Comparison of ENCODE assay signal across 9 cellular contexts in genomic region chr11:12746593-12747097, GRCh38.
A peak's percentile ranks its signal among the peaks of the same experiment; 100 is the strongest.
DNase-seq lines count a peak whose midpoint lies in the region; ATAC-seq and TF ChIP-seq lines count a peak whose summit lies in the region.
"Had no signal": no experiment of that assay in that cellular context is flagged by ENCODE, and none has a peak within 500 bp of the region (broad histone marks: within the 10 kb centered on the region; RNA-seq: fewer than 3 reads in every experiment).

No MANE protein-coding gene starts in this region.

- POLR2A ChIA-PET in HCT116 (lab: Charles Lee) = interaction anchor here (1.0 to 1.5 kb wide), 3 partner anchors 13 to 54 kb away, joined by 3 to 5 read pairs (median 4); no protein-coding TSS in a partner anchor

- H2BK12ac ChIP-seq in trophoblast cell (ENCODE audit: low read length) = no peak overlapping the region

- intact Hi-C loops in HCT116 (cut with micrococcal nuclease) = no loop called here

- ATAC-seq in HCT116 = peak; percentile 91
- ATAC-seq in activated CD8-positive, alpha-beta memory T cell treated with anti-CD3 and anti-CD28 coated beads, Interleukin-2, amount 10 ng/mL, durations not matched to agents 7 days and 5 days = no peak
- ATAC-seq in GM19023 (IDR thresholded peaks at IDR 0.05; ENCODE audit: unreplicated experiment) = no peak

- H3K4me3 ChIP-seq in HCT116 (replicated peaks in 1 of 2; ENCODE audit: low read depth in 1 of 2, low read length in 2 of 2) (0 out of 4 replicates have a peak overlapping the region, but pooled peaks of 1 of the 2 experiments have one; percentile 3), epithelial cell of esophagus (ENCODE audit: low read length) (no peak overlapping the region), trophoblast cell (ENCODE audit: low read depth, low read length) (no peak overlapping the region)
- H3K4me3 ChIP-seq: ascending aorta had no signal

- H3K4me3 Mint-ChIP-seq in activated CD8-positive, alpha-beta memory T cell treated with anti-CD3 and anti-CD28 coated beads, Interleukin-2, amount 10 ng/mL, durations not matched to agents 7 days and 5 days = no peak overlapping the region

- H2AK5ac ChIP-seq in trophoblast cell (ENCODE audit: low read length) = no peak overlapping the region

- H4K91ac ChIP-seq in trophoblast cell (ENCODE audit: low read depth, low read length) = no peak overlapping the region

- H3K18ac ChIP-seq in trophoblast cell (ENCODE audit: low read length) = no peak overlapping the region

- H2AFZ ChIP-seq in HCT116 (ENCODE audit: low read depth, low read length, poor library complexity, severe bottlenecking) (no peak overlapping the region), trophoblast cell (ENCODE audit: insufficient read depth, low read length, poor library complexity) (peak overlapping the region; percentile 67)

- peaks cover 26% of the 10 kb centered on the region for H3K27me3 Mint-ChIP-seq in activated CD8-positive, alpha-beta memory T cell treated with anti-CD3 and anti-CD28 coated beads, Interleukin-2, amount 10 ng/mL, durations not matched to agents 7 days and 5 days

- H4K8ac ChIP-seq in trophoblast cell (ENCODE audit: low read depth, low read length) = no peak overlapping the region

- WGBS in trophoblast cell (ENCODE audit: extremely low coverage, insufficient coverage, insufficient read length) = no CpG with 5 or more reads among the region's 6 CpGs

- H3K9ac ChIP-seq in HCT116 (ENCODE audit: low read length) (peak overlapping the region; percentile 28), trophoblast cell (ENCODE audit: low read length) (no peak overlapping the region)

- H3K4me1 Mint-ChIP-seq in activated CD8-positive, alpha-beta memory T cell treated with anti-CD3 and anti-CD28 coated beads, Interleukin-2, amount 10 ng/mL, durations not matched to agents 7 days and 5 days = no peaks in the 10 kb centered on the region

- RAD21 ChIA-PET in HCT116 (lab: Charles Lee; ENCODE audit: low non-redundant PET in 1 of 2, low total read pairs in 2 of 2, uncharacterized antibody in 2 of 2, unreplicated experiment in 2 of 2) = interaction anchor here (0.9 to 1.2 kb wide), 3 partner anchors 56 to 142 kb away, joined by 3 to 4 read pairs (median 3); no protein-coding TSS in a partner anchor

- H3K4me2 ChIP-seq in HCT116 (ENCODE audit: low read length) (peak overlapping the region; percentile 68), trophoblast cell (ENCODE audit: low read length) (no peak overlapping the region)

- H3K4me1 ChIP-seq in HCT116 (ENCODE audit: control insufficient read depth in 1 of 2, insufficient read depth in 2 of 2, low read length in 2 of 2) = peaks cover 50 to 57% of the 10 kb centered on the region in 2 experiments
- H3K4me1 ChIP-seq in trophoblast cell (ENCODE audit: control insufficient read depth in 1 of 2, insufficient read depth in 2 of 2, low read length in 2 of 2) = peaks cover 19 to 23% of the 10 kb centered on the region in 2 experiments

- H3K9me3 Mint-ChIP-seq in activated CD8-positive, alpha-beta memory T cell treated with anti-CD3 and anti-CD28 coated beads, Interleukin-2, amount 10 ng/mL, durations not matched to agents 7 days and 5 days (ENCODE audit: low read depth) = no peaks in the 10 kb centered on the region

- H3K4ac ChIP-seq in trophoblast cell (ENCODE audit: low read depth, low read length) = peak overlapping the region; percentile 77

- H3K36me3 ChIP-seq in HCT116 (ENCODE audit: control insufficient read depth in 1 of 2, insufficient read depth in 2 of 2, low read length in 2 of 2) (no peaks in the 10 kb centered on the region), trophoblast cell (ENCODE audit: control insufficient read depth in 1 of 2, insufficient read depth in 2 of 2, low read length in 2 of 2) (peaks cover 0 to 2% of the 10 kb centered on the region in 2 experiments)
- H3K36me3 ChIP-seq: ascending aorta had no signal

- H3K14ac ChIP-seq in trophoblast cell (ENCODE audit: low read length) = no peak overlapping the region

- H3K79me2 ChIP-seq in HCT116 (ENCODE audit: insufficient read depth, low read length) = peaks cover 93% of the 10 kb centered on the region
- H3K79me2 ChIP-seq in trophoblast cell (ENCODE audit: control insufficient read depth, insufficient read depth, low read length, poor library complexity) = peaks cover 40% of the 10 kb centered on the region

- no peak overlapping the region for H3K23ac ChIP-seq in trophoblast cell (ENCODE audit: low read length)

- H3K27me3 ChIP-seq in HCT116 (ENCODE audit: insufficient read depth, low read length) (no peaks in the 10 kb centered on the region), trophoblast cell (ENCODE audit: insufficient read depth, low read length) (no peaks in the 10 kb centered on the region)
- H3K27me3 ChIP-seq: ascending aorta had no signal

- CTCF ChIA-PET in HCT116 (lab: Charles Lee) = interaction anchor here (2.4 kb wide), 1 partner anchor 142 kb away, joined by 6 read pairs; no protein-coding TSS in a partner anchor
- CTCF ChIA-PET in activated CD8-positive, alpha-beta memory T cell treated with anti-CD3 and anti-CD28 coated beads, Interleukin-2, amount 10 ng/mL, durations not matched to agents 7 days and 5 days (lab: Charles Lee) = no interaction called here

- H2BK120ac ChIP-seq in trophoblast cell (ENCODE audit: insufficient read depth, low read length, poor library complexity) = no peak overlapping the region

- no peaks in the 10 kb centered on the region; the same call in 1 of the 2 replicates for H4K20me1 ChIP-seq in HCT116 (ENCODE audit: insufficient read depth)

- no peak overlapping the region for H2BK5ac ChIP-seq in trophoblast cell (ENCODE audit: low read depth, low read length, poor library complexity)

- BruUV-seq in HCT116 (replicated peaks; lab: Mats Ljungman, UMichigan) = no TSS peak

- peak; percentile 78 for DNase-seq in HCT116 (ENCODE audit: low read depth, low spot score)
- DNase-seq in NCI-H510A treated with DMSO at 0.1 percent for 48 hours (lab: John Stamatoyannopoulos, UW) = peak; percentile 76
- DNase-seq in epithelial cell of esophagus (ENCODE audit: low read depth) = peak; percentile 81
- DNase-seq in trophoblast cell = peak; percentile 41 to 61
- DNase-seq in activated CD4-positive, alpha-beta T cell treated with anti-CD3 and anti-CD28 coated beads for 1 hour = no peak
- DNase-seq in activated CD8-positive, alpha-beta memory T cell treated with anti-CD3 and anti-CD28 coated beads, Interleukin-2, amount 10 ng/mL, durations not matched to agents 7 days and 5 days = no peak
- DNase-seq in NK-92 treated with Interleukin-12 subunit alpha and Interleukin-12 subunit beta, amount 100 ng/mL, for 24 hours (lab: John Stamatoyannopoulos, UW) = no peak

- 0 out of 2 replicates have a peak, but pooled peaks have one; percentile 16 for TF ChIP-seq RAD21 in HCT116 (IDR thresholded peaks at IDR 0.05; ENCODE audit: low read depth)

- TF ChIP-seq POLR2A in HCT116 (IDR thresholded peaks at IDR 0.05; ENCODE audit: borderline replicate concordance, extremely low read depth, insufficient read depth, insufficient read length) = no peak

- H3K27ac ChIP-seq in HCT116 (ENCODE audit: low read depth, low read length) (peak overlapping the region; percentile 58), trophoblast cell (ENCODE audit: low read depth, low read length) (peak overlapping the region; percentile 0)
- H3K27ac ChIP-seq: ascending aorta had no signal

- no peaks in the 10 kb centered on the region for H3K9me2 ChIP-seq in HCT116 (ENCODE audit: insufficient read depth)

- TF ChIP-seq CTCF in HCT116 (IDR thresholded peaks at IDR 0.05 in 2 of 3, conservative IDR thresholded peaks at IDR 0.05 in 1 of 3; ENCODE audit: borderline replicate concordance in 1 of 3, insufficient read depth in 1 of 3, low read depth in 2 of 3, low read length in 2 of 3) (0 out of 6 replicates have a peak, but pooled peaks of 2 of the 3 experiments have one; percentile 4 to 18), epithelial cell of esophagus (IDR thresholded peaks at IDR 0.05; ENCODE audit: insufficient read depth, low read depth, low read length, missing control alignments) (no peak)

- no peak overlapping the region for H3K27ac Mint-ChIP-seq in activated CD8-positive, alpha-beta memory T cell treated with anti-CD3 and anti-CD28 coated beads, Interleukin-2, amount 10 ng/mL, durations not matched to agents 7 days and 5 days

- H4K12ac ChIP-seq in trophoblast cell (ENCODE audit: low read depth, low read length) = no peak overlapping the region

- no peaks in the 10 kb centered on the region for H3K36me3 Mint-ChIP-seq in activated CD8-positive, alpha-beta memory T cell treated with anti-CD3 and anti-CD28 coated beads, Interleukin-2, amount 10 ng/mL, durations not matched to agents 7 days and 5 days

- H3K79me1 ChIP-seq in trophoblast cell (ENCODE audit: low read length) = peaks cover 3% of the 10 kb centered on the region

- H3K9me3 ChIP-seq in HCT116 (ENCODE audit: control insufficient read depth in 1 of 2, insufficient read depth in 1 of 2, low read depth in 1 of 2, low read length in 2 of 2) (no peaks in the 10 kb centered on the region), trophoblast cell (ENCODE audit: insufficient read depth, low read depth, low read length) (no peaks in the 10 kb centered on the region)
- H3K9me3 ChIP-seq: ascending aorta had no signal

TF ChIP-seq in HCT116, 20 proteins besides CTCF, POLR2A, EP300 and RAD21:
- peak; percentile 39; the same call in 1 of the 2 replicates for TF ChIP-seq SP1 (IDR thresholded peaks at IDR 0.05; ENCODE audit: low read depth)
- peak; percentile 90 for TF ChIP-seq CBX3 (IDR thresholded peaks at IDR 0.05; ENCODE audit: low read depth)
- TF ChIP-seq MAX (IDR thresholded peaks at IDR 0.05) = peak; percentile 91
- TF ChIP-seq ZFX (IDR thresholded peaks at IDR 0.05) = no peak
- TF ChIP-seq EGR1 (IDR thresholded peaks at IDR 0.05; ENCODE audit: low read depth) = peak; percentile 46
- TF ChIP-seq POLR2AphosphoS5 (IDR thresholded peaks at IDR 0.05; ENCODE audit: low read depth, low read length) = peak; percentile 39; the same call in 1 of the 2 replicates
- no peak for TF ChIP-seq ELF1 (IDR thresholded peaks at IDR 0.05; ENCODE audit: borderline replicate concordance, low read depth)
TF ChIP-seq in HCT116: peak in this region for 5.

Comparison
In these comparisons a context has a peak if more than half of its experiments do, and no peak if none do; other contexts are left out.
1. DNase-seq: peak in HCT116 (single experiment), NCI-H510A treated with DMSO at 0.1 percent for 48 hours (single experiment), epithelial cell of esophagus (single experiment) and trophoblast cell (2 of 2); none in activated CD4-positive, alpha-beta T cell treated with anti-CD3 and anti-CD28 coated beads for 1 hour (single experiment), activated CD8-positive, alpha-beta memory T cell treated with anti-CD3 and anti-CD28 coated beads, Interleukin-2, amount 10 ng/mL, durations not matched to agents 7 days and 5 days (single experiment) and NK-92 treated with Interleukin-12 subunit alpha and Interleukin-12 subunit beta, amount 100 ng/mL, for 24 hours (single experiment).